In genomic region chr7:44793919-44794715, GRCh38 we compare ENCODE assay signal across 1 cellular context.
TF ChIP-seq lines count a peak whose summit lies in the region.

No MANE protein-coding gene starts in this region.

TF ChIP-seq in H1, 55 proteins besides CTCF, POLR2A, EP300 and RAD21:
- TF ChIP-seq POLR2AphosphoS5 (IDR thresholded peaks at IDR 0.05; ENCODE audit: low read depth, low read length) (no peak), JUN (IDR thresholded peaks at IDR 0.05; ENCODE audit: low read depth, low read length) (no peak)
